ENCODE assay signal across 11 cellular contexts in the genomic region with DNA sequence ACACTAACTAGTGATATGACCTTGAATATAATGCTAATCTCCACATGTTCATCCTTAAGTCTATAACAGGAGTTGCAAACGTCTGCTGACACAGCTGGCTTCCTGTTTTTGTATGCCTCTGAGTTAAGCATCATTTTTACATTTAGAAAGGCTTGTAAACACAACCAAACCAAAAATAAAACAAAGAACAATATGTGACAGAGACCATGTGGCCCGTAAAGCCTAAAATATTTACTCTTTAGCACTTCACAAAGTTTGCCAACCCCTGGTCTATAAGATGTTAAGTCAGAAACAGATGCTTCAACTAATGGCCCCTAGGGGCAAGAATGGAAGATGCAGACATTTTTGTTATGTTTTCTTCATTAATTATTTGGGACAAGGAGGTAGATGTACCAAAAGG.
DNase-seq lines count a peak whose midpoint lies in the region; ATAC-seq and TF ChIP-seq lines count a peak whose summit lies in the region.
"Had no signal": no experiment of that assay in that cellular context is flagged by ENCODE, and none has a peak within 500 bp of the region (broad histone marks: within the 10 kb centered on the region; RNA-seq: fewer than 3 reads in every experiment).

No MANE protein-coding gene starts in this region.

- DNase-seq in GM12865 (ENCODE audit: low read depth) (peak; percentile 49), Peyer's patch (no peak), fibroblast of lung (ENCODE audit: low read depth in 2 of 2) (peak in 1 of 2 donors; percentile 6), T-helper 1 cell (no peak)
- no peak for DNase-seq in CD8-positive, alpha-beta memory T cell
- no peak for DNase-seq in stimulated activated CD4-positive, alpha-beta T cell treated with anti-CD3 and anti-CD28 coated beads, Interleukin-2, amount 100 ng/mL, for 24 hours
- DNase-seq: caudate nucleus, DMS79 treated with DMSO at 0.1 percent for 48 hours, NCI-H1436 treated with DMSO at 0.1 percent for 48 hours had no signal

- no peaks in the 10 kb centered on the region for H3K27me3 Mint-ChIP-seq in CD8-positive, alpha-beta memory T cell

- ATAC-seq in GM21390 (IDR thresholded peaks at IDR 0.05; ENCODE audit: unreplicated experiment): no peak

- H3K27ac ChIP-seq in 22Rv1 (no peak overlapping the region), Peyer's patch (no peak overlapping the region), fibroblast of lung (ENCODE audit: insufficient read depth, low read length) (no peak overlapping the region)
- H3K27ac ChIP-seq in CD8-positive, alpha-beta memory T cell (ENCODE audit: low read depth, low read length): no peak overlapping the region

- H3K9me3 ChIP-seq in Peyer's patch (no peaks in the 10 kb centered on the region), fibroblast of lung (ENCODE audit: control insufficient read depth, insufficient read depth, low read depth, low read length) (no peaks in the 10 kb centered on the region)
- no peaks in the 10 kb centered on the region for H3K9me3 ChIP-seq in CD8-positive, alpha-beta memory T cell (ENCODE audit: low read length)

- TF ChIP-seq CTCF in 22Rv1 (IDR thresholded peaks at IDR 0.05) (0 out of 2 replicates have a peak, but pooled peaks have one; percentile 32), GM12865 (IDR thresholded peaks at IDR 0.05; ENCODE audit: insufficient read depth, low read depth, low read length, missing control alignments) (peak; percentile 7), Peyer's patch (IDR thresholded peaks at IDR 0.05) (peak in 4 of 6 experiments; percentile 5 to 52 (median 14)), fibroblast of lung (conservative IDR thresholded peaks at IDR 0.05 in 1 of 2, IDR thresholded peaks at IDR 0.05 in 1 of 2; ENCODE audit: low read depth in 1 of 2, low read length in 2 of 2) (peak; percentile 31 to 37)

- peaks cover 13 to 34% (median 17%) of the 10 kb centered on the region in 3 donors for H3K36me3 Mint-ChIP-seq in CD8-positive, alpha-beta memory T cell

- POLR2A ChIA-PET in CD8-positive, alpha-beta memory T cell (lab: Charles Lee): interaction anchor here (0.6 kb wide), 1 partner anchor 968 kb away, joined by 3 read pairs; no protein-coding TSS in a partner anchor

- H3K4me1 ChIP-seq in Peyer's patch (no peaks in the 10 kb centered on the region), fibroblast of lung (ENCODE audit: control insufficient read depth, extremely low read depth, insufficient read depth, low read length) (no peaks in the 10 kb centered on the region)
- no peaks in the 10 kb centered on the region for H3K4me1 ChIP-seq in CD8-positive, alpha-beta memory T cell (ENCODE audit: insufficient read depth, low read length)

- no peak overlapping the region for H3K27ac Mint-ChIP-seq in CD8-positive, alpha-beta memory T cell

- no peaks in the 10 kb centered on the region for H3K79me2 ChIP-seq in fibroblast of lung (ENCODE audit: control insufficient read depth, insufficient read depth, low read length)

- no peaks in the 10 kb centered on the region for H4K20me1 ChIP-seq in fibroblast of lung (ENCODE audit: control insufficient read depth, extremely low read depth, insufficient read depth, low read length)

- H3K36me3 ChIP-seq in Peyer's patch (peaks cover 0 to 11% (median 0%) of the 10 kb centered on the region in 3 donors), fibroblast of lung (ENCODE audit: control insufficient read depth, insufficient read depth, low read length) (no peaks in the 10 kb centered on the region)
- no peaks in the 10 kb centered on the region for H3K36me3 ChIP-seq in CD8-positive, alpha-beta memory T cell (ENCODE audit: insufficient read depth, low read length)

- CTCF ChIA-PET in CD8-positive, alpha-beta memory T cell (lab: Charles Lee): no interaction called here

- no peak overlapping the region for H2AFZ ChIP-seq in fibroblast of lung (ENCODE audit: low read length)

- H3K9ac ChIP-seq in fibroblast of lung (ENCODE audit: insufficient read depth, low read length): no peak overlapping the region

- no peaks in the 10 kb centered on the region for H3K9me3 Mint-ChIP-seq in CD8-positive, alpha-beta memory T cell

- no peak overlapping the region for H3K4me3 Mint-ChIP-seq in CD8-positive, alpha-beta memory T cell

- H3K4me1 Mint-ChIP-seq in CD8-positive, alpha-beta memory T cell: no peaks in the 10 kb centered on the region

- TF ChIP-seq POLR2A in Peyer's patch (IDR thresholded peaks at IDR 0.05): no peak

- H3K4me2 ChIP-seq in fibroblast of lung (ENCODE audit: extremely low read depth, insufficient read depth, low read length): no peak overlapping the region

- H3K27me3 ChIP-seq in Peyer's patch: no peaks in the 10 kb centered on the region
- no peaks in the 10 kb centered on the region for H3K27me3 ChIP-seq in fibroblast of lung (ENCODE audit: control insufficient read depth, insufficient read depth, low read length)
- H3K27me3 ChIP-seq in CD8-positive, alpha-beta memory T cell (ENCODE audit: insufficient read depth, low read length, poor library complexity, severe bottlenecking): no peaks in the 10 kb centered on the region

- H3K4me3 ChIP-seq in GM12865 (ENCODE audit: low read depth, low read length) (no peak overlapping the region), Peyer's patch (no peak overlapping the region), fibroblast of lung (replicated peaks in 1 of 4; ENCODE audit: control extremely low read depth in 1 of 4, insufficient read depth in 1 of 4, low read depth in 3 of 4, low read length in 4 of 4) (no peak overlapping the region)
- no peak overlapping the region for H3K4me3 ChIP-seq in CD8-positive, alpha-beta memory T cell (ENCODE audit: low read length)
